In the genomic region with DNA sequence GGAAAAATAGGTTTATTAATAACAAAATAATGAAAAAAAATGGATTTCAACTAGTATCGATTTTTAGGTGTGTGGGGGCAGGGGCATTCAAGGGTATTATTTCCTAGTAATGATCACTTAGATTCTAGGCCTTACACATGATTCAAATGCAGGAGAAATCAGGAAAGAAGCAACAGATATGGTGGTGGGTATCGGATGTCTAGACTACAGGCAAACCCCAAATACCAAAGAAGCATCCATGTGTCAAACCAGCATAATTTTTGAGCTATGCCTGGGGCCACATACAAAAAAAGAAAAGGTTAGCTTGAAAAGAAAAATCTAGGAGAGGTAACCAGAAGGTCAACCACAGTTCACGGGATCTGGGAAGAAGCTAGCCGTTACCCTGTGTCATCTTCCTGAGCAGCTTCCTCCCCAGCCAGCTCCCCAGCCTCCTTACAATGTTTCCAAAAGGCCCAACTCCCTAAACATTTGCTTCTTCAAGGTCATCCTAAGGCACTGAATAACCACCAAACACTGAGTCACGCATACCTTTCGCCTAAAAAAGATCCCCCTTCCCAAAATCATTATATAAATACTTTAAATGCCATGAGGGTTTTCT, we compare ENCODE assay signal across 8 cellular contexts. TPM values are rescaled to one million over a fixed set of nuclear protein-coding genes. Genes with fewer than 3 reads are reported as not detected.
A peak's percentile ranks its signal among the peaks of the same experiment; 100 is the strongest.
DNase-seq lines count a peak whose midpoint lies in the region; ATAC-seq and TF ChIP-seq lines count a peak whose summit lies in the region.

No MANE protein-coding gene starts in this region.

- H3K4me2 ChIP-seq in MM.1S (ENCODE audit: low read depth, low read length), result peak overlapping the region; percentile 76

- H3K36me3 ChIP-seq in MM.1S (replicated peaks; ENCODE audit: insufficient read depth, low read length), result no peaks in the 10 kb centered on the region
- no peaks in the 10 kb centered on the region for H3K36me3 ChIP-seq in breast epithelium

- peaks cover 82% of the 10 kb centered on the region for H3K79me2 ChIP-seq in MM.1S (ENCODE audit: low read length)

- peak overlapping the region; percentile 99 for H3K4me3 Mint-ChIP-seq in natural killer cell

- ATAC-seq in natural killer cell (no peak), HG02763 (IDR thresholded peaks at IDR 0.05; ENCODE audit: unreplicated experiment) (no peak), HG02981 (IDR thresholded peaks at IDR 0.05; ENCODE audit: unreplicated experiment) (no peak)

- peak overlapping the region; percentile 91 to 96 for H3K27ac Mint-ChIP-seq in natural killer cell

- no peak for TF ChIP-seq CTCF in MM.1S (IDR thresholded peaks at IDR 0.05; ENCODE audit: low read length)
- no peak for TF ChIP-seq CTCF in breast epithelium (IDR thresholded peaks at IDR 0.05)
- TF ChIP-seq CTCF in natural killer cell (IDR thresholded peaks at IDR 0.05), result no peak

- no peaks in the 10 kb centered on the region for H3K9me2 ChIP-seq in MM.1S (replicated peaks; ENCODE audit: insufficient read depth, low read length)

- no peak for TF ChIP-seq POLR2A in breast epithelium (IDR thresholded peaks at IDR 0.05)

- H3K9me3 Mint-ChIP-seq in natural killer cell, result no peaks in the 10 kb centered on the region

- peaks cover 38% of the 10 kb centered on the region for H4K20me1 ChIP-seq in MM.1S (ENCODE audit: insufficient read depth, low read length)

- H3K4me1 Mint-ChIP-seq in natural killer cell, result peaks cover 35 to 37% of the 10 kb centered on the region in 2 donors

- peak overlapping the region; percentile 84; the same call in 1 of the 2 replicates for H3K9ac ChIP-seq in MM.1S (ENCODE audit: low read length)

- H3K36me3 Mint-ChIP-seq in natural killer cell, result no peaks in the 10 kb centered on the region

- H2AFZ ChIP-seq in MM.1S (ENCODE audit: low read length), result no peak overlapping the region

- no peak overlapping the region for H3K27ac ChIP-seq in MM.1S (ENCODE audit: low read length)
- peak overlapping the region; percentile 95 to 98 for H3K27ac ChIP-seq in breast epithelium

- intact Hi-C loops in breast epithelium (cut with DNase I; ENCODE audit: low total_unique reads) (no loop called here), natural killer cell (cut with micrococcal nuclease) (loop anchor here (10.0 kb wide), 2 partner anchors 402 to 572 kb away; a partner anchor contains a TSS)

- H3K27me3 ChIP-seq in MM.1S (replicated peaks; ENCODE audit: insufficient read depth, low read length) (no peaks in the 10 kb centered on the region), breast epithelium (no peaks in the 10 kb centered on the region)

- H3K9me3 ChIP-seq in MM.1S (replicated peaks; ENCODE audit: insufficient read depth, low read length), result no peaks in the 10 kb centered on the region
- no peaks in the 10 kb centered on the region for H3K9me3 ChIP-seq in breast epithelium

- H3K4me3 ChIP-seq in MM.1S (ENCODE audit: low read length) (peak overlapping the region; percentile 71), breast epithelium (peak overlapping the region in 2 of 3 donors; percentile 81 to 92)

- peak; percentile 72 for DNase-seq in EL
- no peak for DNase-seq in MM.1S
- no peak for DNase-seq in breast epithelium (ENCODE audit: low spot score in 2 of 2)
- no peak for DNase-seq in natural killer cell
- no peak for DNase-seq in NCI-H524 (lab: John Stamatoyannopoulos, UW)
- no peak for DNase-seq in GM19240 (ENCODE audit: insufficient read length, low spot score)

- H3K4me1 ChIP-seq in MM.1S (ENCODE audit: low read length) (peaks cover 51% of the 10 kb centered on the region), breast epithelium (peaks cover 0 to 3% of the 10 kb centered on the region in 2 donors)

- H3F3A ChIP-seq in MM.1S (ENCODE audit: insufficient read depth, low read length), result peaks cover 26% of the 10 kb centered on the region

- H3K27me3 Mint-ChIP-seq in natural killer cell (ENCODE audit: low read depth in 2 of 2), result no peaks in the 10 kb centered on the region

RNA-seq across cellular contexts. Expression of a gene that starts 3.2 kb away (rescaled TPM):
- 10 to 100 TPM; 11.8 to 76.5 (median 54.7) TPM for total RNA-seq in breast epithelium
- 10 to 100 TPM; 40.4 to 55.0 (median 41.0) TPM for total RNA-seq in natural killer cell
